Comparison of ENCODE assay signal across 1 cellular context in the genomic region with DNA sequence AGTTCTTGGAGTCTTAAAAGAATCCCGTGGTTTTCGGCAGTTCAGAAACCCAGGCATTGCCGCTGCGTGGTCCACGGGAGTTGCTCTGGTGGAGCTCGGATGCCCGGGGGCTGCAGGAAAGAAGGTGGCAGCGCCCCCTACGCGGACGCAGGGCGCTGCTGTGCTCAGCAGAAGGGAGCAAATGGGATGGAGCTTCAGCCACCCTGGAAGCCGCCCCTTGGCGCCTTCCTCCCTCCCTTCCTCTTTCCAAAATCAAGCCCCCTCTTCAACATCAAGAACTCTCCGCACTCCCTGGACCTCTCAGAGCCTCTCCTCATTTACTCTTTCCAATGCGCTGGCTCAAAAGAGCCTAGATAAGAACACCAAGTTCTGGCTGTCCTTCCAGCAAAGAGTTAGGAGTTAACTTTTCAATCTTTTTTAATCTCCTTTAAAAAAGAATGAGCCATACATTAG.
TF ChIP-seq lines count a peak whose summit lies in the region.

No MANE protein-coding gene starts in this region.

TF ChIP-seq in A549, 52 proteins besides CTCF, POLR2A, EP300 and RAD21:
- TF ChIP-seq, protein P1, sequence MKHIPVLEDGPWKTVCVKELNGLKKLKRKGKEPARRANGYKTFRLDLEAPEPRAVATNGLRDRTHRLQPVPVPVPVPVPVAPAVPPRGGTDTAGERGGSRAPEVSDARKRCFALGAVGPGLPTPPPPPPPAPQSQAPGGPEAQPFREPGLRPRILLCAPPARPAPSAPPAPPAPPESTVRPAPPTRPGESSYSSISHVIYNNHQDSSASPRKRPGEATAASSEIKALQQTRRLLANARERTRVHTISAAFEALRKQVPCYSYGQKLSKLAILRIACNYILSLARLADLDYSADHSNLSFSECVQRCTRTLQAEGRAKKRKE (CRISPR knock-in tag; IDR thresholded peaks at IDR 0.05; ENCODE audit: low read depth) = no peak
- no peak for TF ChIP-seq JUN (IDR thresholded peaks at IDR 0.05)
- TF ChIP-seq CHD4 (IDR thresholded peaks at IDR 0.05; ENCODE audit: borderline replicate concordance) = no peak
- TF ChIP-seq HDAC2 (IDR thresholded peaks at IDR 0.05) = no peak
- no peak for TF ChIP-seq FOSL2 (IDR thresholded peaks at IDR 0.05)
- TF ChIP-seq FOSL2 (CRISPR knock-in tag; IDR thresholded peaks at IDR 0.05) = no peak
TF ChIP-seq in A549: peak in this region for 0.
